In the genomic region with DNA sequence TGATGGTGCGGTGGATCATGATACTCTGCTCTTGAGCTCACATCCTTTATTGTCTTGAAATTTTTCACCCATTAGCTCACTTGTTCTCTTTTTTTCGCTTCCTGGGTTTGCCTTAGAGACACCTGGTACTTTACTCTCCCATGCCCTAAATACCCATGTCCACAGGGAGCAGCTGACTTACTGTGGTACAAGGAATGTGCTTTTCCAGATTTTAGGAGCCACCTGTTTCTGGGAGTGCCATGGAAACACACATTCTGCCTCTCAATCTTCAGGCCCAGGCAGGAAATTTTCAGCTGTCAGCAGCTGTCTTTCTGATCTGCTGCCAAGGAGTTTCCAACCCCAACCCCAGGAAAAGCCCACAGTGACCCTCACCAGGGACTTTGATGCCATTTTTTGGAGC, we compare ENCODE assay signal across 17 cellular contexts.
"Had no signal": no experiment of that assay in that cellular context is flagged by ENCODE, and none has a peak within 500 bp of the region (broad histone marks: within the 10 kb centered on the region; RNA-seq: fewer than 3 reads in every experiment).

No MANE protein-coding gene starts in this region.

- DNase-seq: activated CD4-positive, alpha-beta T cell treated with anti-CD3 and anti-CD28 coated beads, Interleukin-2, amount 50 U/mL, for 1 hour; activated CD4-positive, CD25-positive, alpha-beta regulatory T cell treated with anti-CD3 and anti-CD28 coated beads, Interleukin-2, amount 50 U/mL, for 72 hours; activated CD8-positive, alpha-beta memory T cell treated with anti-CD3 and anti-CD28 coated beads for 24 hours; activated gamma-delta T cell treated with Interleukin-2 at 50 U/mL for 16 hours; adrenal gland; foreskin keratinocyte; hypothalamus; left lung; mammary epithelial cell; naive B cell; stimulated activated CD4-positive, alpha-beta T cell treated with anti-CD3 and anti-CD28 coated beads, Interleukin-12 subunit alpha, Interleukin-12 subunit beta, amount 100 ng/mL, for 4 hours; stimulated activated CD4-positive, alpha-beta T cell treated with anti-CD3 and anti-CD28 coated beads, Interleukin-1b, Interleukin-23, amount 100 ng/mL, for 48 hours; stimulated activated CD8-positive, alpha-beta memory T cell treated with anti-CD3 and anti-CD28 coated beads, Interleukin-4, amount 100 ng/mL, for 48 hours; stimulated activated naive CD4-positive, alpha-beta T cell; T-helper 17 cell had no signal

- H3K4me3 ChIP-seq: adrenal gland, breast epithelium, coronary artery, left lung had no signal
